ENCODE assay signal across 18 cellular contexts in the genomic region with DNA sequence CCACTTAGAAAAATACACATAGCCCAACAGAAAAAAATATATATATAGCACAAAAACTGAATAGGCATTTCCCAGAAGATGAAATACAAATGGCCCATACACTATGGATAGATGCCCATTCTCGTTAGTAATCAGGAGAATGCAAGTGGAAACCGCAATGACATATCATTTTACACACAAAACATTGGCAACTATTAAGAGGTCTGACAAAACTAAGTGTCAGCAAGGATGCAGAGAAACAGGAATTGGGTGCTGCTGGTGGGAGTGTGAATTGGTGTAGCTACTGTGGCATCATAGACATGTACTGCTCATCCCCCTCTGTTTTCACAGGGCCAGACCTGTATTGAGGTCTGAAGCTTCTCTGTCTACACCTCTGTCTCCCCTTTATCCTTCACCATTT.
"Had no signal": no experiment of that assay in that cellular context is flagged by ENCODE, and none has a peak within 500 bp of the region (broad histone marks: within the 10 kb centered on the region; RNA-seq: fewer than 3 reads in every experiment).

No MANE protein-coding gene starts in this region.

- DNase-seq: activated CD4-positive, alpha-beta T cell treated with anti-CD3 and anti-CD28 coated beads, Interleukin-2, amount 50 U/mL, for 4 hours; activated CD4-positive, CD25-positive, alpha-beta regulatory T cell treated with anti-CD3 and anti-CD28 coated beads, Interleukin-2, amount 50 U/mL, for 72 hours; activated naive CD4-positive, alpha-beta T cell treated with anti-CD3 and anti-CD28 coated beads for 36 hours; activated naive CD8-positive, alpha-beta T cell treated with anti-CD3 and anti-CD28 coated beads, Interleukin-2, amount 50 U/mL, for 24 hours; caudate nucleus; foreskin melanocyte; left ventricle myocardium inferior; mesenchymal stem cell; posterior cingulate gyrus; retina; stimulated activated CD4-positive, alpha-beta T cell treated with anti-CD3 and anti-CD28 coated beads, Interleukin-2, amount 100 ng/mL, for 48 hours; stimulated activated naive B cell treated with anti-CD40 and anti-IgM and Interleukin-4, amounts not matched to agents 10 μg/mL and 1 μg/mL and 100 μg/mL, for 72 hours; thyroid gland had no signal

- H3K4me3 ChIP-seq: ascending aorta, coronary artery, esophagus muscularis mucosa, left ventricle myocardium inferior, thyroid gland had no signal

- H3K27ac ChIP-seq: ascending aorta, coronary artery, esophagus muscularis mucosa, left ventricle myocardium inferior, thyroid gland had no signal

- H3K9me3 ChIP-seq: ascending aorta, esophagus muscularis mucosa, left ventricle myocardium inferior, thyroid gland had no signal

- H3K36me3 ChIP-seq: ascending aorta, esophagus muscularis mucosa, left ventricle myocardium inferior, thyroid gland had no signal

- ATAC-seq: activated naive CD8-positive, alpha-beta T cell treated with anti-CD3 and anti-CD28 coated beads, Interleukin-2, amount 50 U/mL, for 24 hours; activated T-helper 17 cell treated with anti-CD3 and anti-CD28 coated beads, Interleukin-2, amount 50 U/mL, for 72 hours; natural killer cell treated with Interleukin-12 subunit alpha and Interleukin-12 subunit beta and Interleukin-15 and Interleukin-18, amount 100 ng/mL, for 72 hours; stimulated activated naive B cell treated with anti-CD40 and anti-IgM and Interleukin-4, amounts not matched to agents 10 μg/mL and 1 μg/mL and 100 μg/mL, for 72 hours had no signal

- H3K4me1 ChIP-seq: ascending aorta, esophagus muscularis mucosa, left ventricle myocardium inferior, thyroid gland had no signal
